Comparison of ENCODE assay signal across 1 cellular context in genomic region chr4:40228497-40229365, GRCh38.
TF ChIP-seq lines count a peak whose summit lies in the region.

No MANE protein-coding gene starts in this region.

TF ChIP-seq in HCT116, 20 proteins besides CTCF, POLR2A, EP300 and RAD21 (continued from another document):
- no peak for TF ChIP-seq EZH2 (IDR thresholded peaks at IDR 0.05)
- no peak for TF ChIP-seq MAX (IDR thresholded peaks at IDR 0.05)
- no peak for TF ChIP-seq CEBPB (IDR thresholded peaks at IDR 0.05; ENCODE audit: low read depth)
- no peak for TF ChIP-seq ATF3 (IDR thresholded peaks at IDR 0.05)
- TF ChIP-seq JUND (IDR thresholded peaks at IDR 0.05), result no peak
- no peak for TF ChIP-seq SP1 (IDR thresholded peaks at IDR 0.05; ENCODE audit: low read depth)
- TF ChIP-seq SRF (IDR thresholded peaks at IDR 0.05; ENCODE audit: low read depth), result no peak
- no peak for TF ChIP-seq EZH2phosphoT487 (IDR thresholded peaks at IDR 0.05; ENCODE audit: borderline replicate concordance)
